ENCODE assay signal across 1 cellular context in the genomic region with DNA sequence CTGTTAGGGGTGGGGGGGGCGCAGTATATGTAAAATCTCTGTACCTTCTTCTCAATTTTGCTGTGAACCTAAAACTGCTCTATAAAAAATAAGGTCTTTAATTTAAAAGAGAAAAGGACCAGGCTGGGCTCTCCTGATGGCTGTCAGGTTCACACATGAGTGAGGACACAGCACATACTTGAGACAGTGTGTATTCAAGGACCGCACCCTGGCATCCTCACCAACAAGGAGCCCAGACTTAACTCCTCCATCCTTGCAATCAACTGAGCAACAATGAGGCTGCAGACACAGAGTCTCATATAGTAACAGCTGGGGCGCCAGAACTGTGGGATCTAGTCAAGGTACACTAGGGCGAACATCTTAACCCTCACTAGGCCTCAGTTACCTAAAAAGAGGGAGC.
TF ChIP-seq lines count a peak whose summit lies in the region.

No MANE protein-coding gene starts in this region.

TF ChIP-seq in IMR-90, 13 proteins besides CTCF, POLR2A, EP300 and RAD21:
- no peak for TF ChIP-seq RCOR1 (IDR thresholded peaks at IDR 0.05; ENCODE audit: insufficient replicate concordance, low read length)
- no peak for TF ChIP-seq MXI1 (IDR thresholded peaks at IDR 0.05; ENCODE audit: borderline replicate concordance, low read depth, low read length)
- TF ChIP-seq RFX5 (IDR thresholded peaks at IDR 0.05; ENCODE audit: low read depth, low read length) = no peak
- TF ChIP-seq CHD1 (IDR thresholded peaks at IDR 0.05; ENCODE audit: low read depth, low read length) = no peak
- TF ChIP-seq MAFK (IDR thresholded peaks at IDR 0.05; ENCODE audit: low read depth, low read length) = no peak
TF ChIP-seq in IMR-90: peak in this region for 0.
